8 cellular contexts compared by ENCODE assay signal in genomic region chr1:31183927-31184554, GRCh38. TPM values are rescaled to one million over a fixed set of nuclear protein-coding genes. Genes with fewer than 3 reads are reported as not detected.
DNase-seq lines count a peak whose midpoint lies in the region; ATAC-seq and TF ChIP-seq lines count a peak whose summit lies in the region.

No MANE protein-coding gene starts in this region.

- no peak overlapping the region for H3K4me3 Mint-ChIP-seq in stimulated activated memory B cell treated with anti-CD40 and anti-IgM and Interleukin-4, amounts not matched to agents 10 μg/mL and 1 μg/mL and 100 μg/mL, for 72 hours

- H3K4me3 ChIP-seq in fibroblast of villous mesenchyme (ENCODE audit: low read depth, low read length) (no peak overlapping the region), retinal pigment epithelial cell (ENCODE audit: low read length) (no peak overlapping the region)

- H3K4me1 Mint-ChIP-seq in stimulated activated memory B cell treated with anti-CD40 and anti-IgM and Interleukin-4, amounts not matched to agents 10 μg/mL and 1 μg/mL and 100 μg/mL, for 72 hours = peaks cover 17% of the 10 kb centered on the region

- CTCF ChIA-PET in GM10248 (lab: Yijun Ruan, JAX) = interaction anchor here (0.7 to 6.1 kb wide), 27 partner anchors 9 to 617 kb away, joined by 3 to 51 read pairs (median 3); no protein-coding TSS in a partner anchor

- H3K9me3 Mint-ChIP-seq in stimulated activated memory B cell treated with anti-CD40 and anti-IgM and Interleukin-4, amounts not matched to agents 10 μg/mL and 1 μg/mL and 100 μg/mL, for 72 hours = no peaks in the 10 kb centered on the region

- peaks cover 66% of the 10 kb centered on the region for H3K27me3 Mint-ChIP-seq in stimulated activated memory B cell treated with anti-CD40 and anti-IgM and Interleukin-4, amounts not matched to agents 10 μg/mL and 1 μg/mL and 100 μg/mL, for 72 hours

- H3K36me3 Mint-ChIP-seq in stimulated activated memory B cell treated with anti-CD40 and anti-IgM and Interleukin-4, amounts not matched to agents 10 μg/mL and 1 μg/mL and 100 μg/mL, for 72 hours = no peaks in the 10 kb centered on the region

- TF ChIP-seq CTCF in GM10248 (IDR thresholded peaks at IDR 0.05; ENCODE audit: control extremely low read depth, extremely low read depth, low read depth, missing control alignments) = peak; percentile 70
- peak; percentile 87 for TF ChIP-seq CTCF in fibroblast of villous mesenchyme (IDR thresholded peaks at IDR 0.05; ENCODE audit: insufficient read depth, low read depth, low read length)
- TF ChIP-seq CTCF in retinal pigment epithelial cell (conservative IDR thresholded peaks at IDR 0.05; ENCODE audit: low read depth, low read length) = peak; percentile 89

- ATAC-seq in stimulated activated memory B cell treated with anti-CD40 and anti-IgM and Interleukin-4, amounts not matched to agents 10 μg/mL and 1 μg/mL and 100 μg/mL, for 72 hours = no peak

- H3K27ac Mint-ChIP-seq in stimulated activated memory B cell treated with anti-CD40 and anti-IgM and Interleukin-4, amounts not matched to agents 10 μg/mL and 1 μg/mL and 100 μg/mL, for 72 hours = no peak overlapping the region

- DNase-seq in AG08395 (ENCODE audit: low spot score) (peak; percentile 41), GM10248 (ENCODE audit: extremely low spot score) (peak; percentile 64), NCI-H2029 (lab: John Stamatoyannopoulos, UW) (peak; percentile 3), fibroblast of villous mesenchyme (ENCODE audit: low read depth) (peak; percentile 40), retinal pigment epithelial cell (ENCODE audit: low read depth) (no peak), SW 1271 (lab: John Stamatoyannopoulos, UW) (no peak)
- peak; percentile 11 for DNase-seq in activated CD4-positive, alpha-beta T cell treated with anti-CD3 and anti-CD28 coated beads, Interleukin-2, amount 50 U/mL, for 1 hour

- POLR2A ChIA-PET in GM10248 (lab: Yijun Ruan, JAX) = no interaction called here

RNA-seq across cellular contexts. Expression of gene NKAIN1, which starts 55.6 kb away (rescaled TPM):
- not detected in 2 replicates for total RNA-seq in fibroblast of villous mesenchyme

Comparison
In these comparisons a context has a peak if more than half of its experiments do, and no peak if none do; other contexts are left out.
1. DNase-seq: peak in AG08395 (single experiment), GM10248 (single experiment), NCI-H2029 (single experiment), activated CD4-positive, alpha-beta T cell treated with anti-CD3 and anti-CD28 coated beads, Interleukin-2, amount 50 U/mL, for 1 hour (single experiment) and fibroblast of villous mesenchyme (single experiment); none in retinal pigment epithelial cell (single experiment) and SW 1271 (0 of 2).
2. Peak in every context shown above with its lines, with median percentiles within 50 percentile points of each other: CTCF ChIP-seq.